Comparison of ENCODE assay signal across 14 cellular contexts in the genomic region with DNA sequence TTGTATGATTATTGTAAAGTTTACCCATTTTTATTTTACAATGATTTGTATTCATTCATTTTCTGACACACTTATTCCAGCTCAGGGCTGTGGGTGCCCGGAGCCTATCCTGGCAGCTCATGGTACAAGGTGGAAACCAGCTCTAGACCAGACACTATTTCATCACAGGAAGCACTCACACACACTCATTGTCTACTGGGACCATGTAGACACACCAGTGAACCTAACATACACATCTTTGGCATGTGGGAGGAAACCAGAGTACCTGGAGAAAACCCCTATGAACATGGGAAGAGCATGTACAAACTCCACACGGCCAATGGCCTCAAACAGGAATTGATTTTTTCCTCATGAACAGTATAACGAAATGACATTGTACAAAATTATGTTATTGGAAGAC. TPM values are rescaled to one million over a fixed set of nuclear protein-coding genes. Genes with fewer than 3 reads are reported as not detected.
DNase-seq lines count a peak whose midpoint lies in the region; ATAC-seq and TF ChIP-seq lines count a peak whose summit lies in the region.
"Had no signal": no experiment of that assay in that cellular context is flagged by ENCODE, and none has a peak within 500 bp of the region (broad histone marks: within the 10 kb centered on the region; RNA-seq: fewer than 3 reads in every experiment).

No MANE protein-coding gene starts in this region.

- H3K9me3 Mint-ChIP-seq in MCF 10A (ENCODE audit: unreplicated experiment), result no peaks in the 10 kb centered on the region
- no peaks in the 10 kb centered on the region for H3K9me3 Mint-ChIP-seq in activated naive CD8-positive, alpha-beta T cell treated with anti-CD3 and anti-CD28 coated beads, Interleukin-2, amount 10 ng/mL, durations not matched to agents 7 days and 5 days
- no peaks in the 10 kb centered on the region for H3K9me3 Mint-ChIP-seq in stimulated activated effector memory CD8-positive, alpha-beta T cell treated with anti-CD3 and anti-CD28 coated beads, Interleukin-12 subunit alpha, Interleukin-12 subunit beta, amount 100 ng/mL, for 72 hours
- H3K9me3 Mint-ChIP-seq: central memory CD8-positive, alpha-beta T cell; memory B cell had no signal

- no TSS peak for BruUV-seq in MCF 10A (replicated peaks; lab: Mats Ljungman, UMichigan)

- peaks cover 16% of the 10 kb centered on the region for H3K36me3 Mint-ChIP-seq in MCF 10A (ENCODE audit: insufficient read depth, unreplicated experiment)
- peaks cover 30% of the 10 kb centered on the region for H3K36me3 Mint-ChIP-seq in activated naive CD8-positive, alpha-beta T cell treated with anti-CD3 and anti-CD28 coated beads, Interleukin-2, amount 10 ng/mL, durations not matched to agents 7 days and 5 days
- peaks cover 85% of the 10 kb centered on the region for H3K36me3 Mint-ChIP-seq in stimulated activated effector memory CD8-positive, alpha-beta T cell treated with anti-CD3 and anti-CD28 coated beads, Interleukin-12 subunit alpha, Interleukin-12 subunit beta, amount 100 ng/mL, for 72 hours

- DNase-seq in MCF 10A (ENCODE audit: unreplicated experiment) (peak; percentile 88), breast epithelium (ENCODE audit: low spot score in 2 of 2) (no peak), NB4 (ENCODE audit: low read depth) (peak; percentile 60), DMS79 (lab: John Stamatoyannopoulos, UW) (no peak)
- DNase-seq in activated naive CD8-positive, alpha-beta T cell treated with anti-CD3 and anti-CD28 coated beads, Interleukin-2, amount 10 ng/mL, durations not matched to agents 7 days and 5 days, result no peak
- no peak for DNase-seq in stimulated activated effector memory CD8-positive, alpha-beta T cell treated with anti-CD3 and anti-CD28 coated beads, Interleukin-12 subunit alpha, Interleukin-12 subunit beta, amount 100 ng/mL, for 72 hours (ENCODE audit: low spot score in 2 of 2)
- no peak for DNase-seq in stimulated activated naive CD4-positive, alpha-beta T cell treated with Interleukin-2 at 50 U/mL for 16 hours (lab: John Stamatoyannopoulos, UW)
- DNase-seq: heart left ventricle, NCI-H146 had no signal

- H3K36me3 ChIP-seq in breast epithelium, result no peaks in the 10 kb centered on the region
- H3K36me3 ChIP-seq: heart left ventricle had no signal

- TF ChIP-seq CTCF in MCF 10A (IDR thresholded peaks at IDR 0.05; ENCODE audit: unreplicated experiment) (no peak), breast epithelium (IDR thresholded peaks at IDR 0.05) (no peak), NB4 (IDR thresholded peaks at IDR 0.05; ENCODE audit: low read depth, low read length) (no peak)

- ATAC-seq in activated naive CD8-positive, alpha-beta T cell treated with anti-CD3 and anti-CD28 coated beads, Interleukin-2, amount 10 ng/mL, durations not matched to agents 7 days and 5 days (ENCODE audit: low read depth), result no peak
- ATAC-seq in stimulated activated effector memory CD8-positive, alpha-beta T cell treated with anti-CD3 and anti-CD28 coated beads, Interleukin-12 subunit alpha, Interleukin-12 subunit beta, amount 100 ng/mL, for 72 hours, result no peak
- no peak for ATAC-seq in HG02588 (IDR thresholded peaks at IDR 0.05; ENCODE audit: unreplicated experiment)
- ATAC-seq: heart left ventricle had no signal

- H3K4me3 ChIP-seq in breast epithelium, result no peak overlapping the region
- H3K4me3 ChIP-seq in NB4 (ENCODE audit: low read depth, low read length), result peak overlapping the region; percentile 98

- peaks cover 0 to 5% of the 10 kb centered on the region in 2 donors for H3K4me1 ChIP-seq in breast epithelium

- intact Hi-C loops in MCF 10A (cut with micrococcal nuclease), result loop anchor here (10.0 kb wide), 1 partner anchor 567 kb away; the partner anchor contains the start of gene ATF3
- intact Hi-C loops in breast epithelium (cut with DNase I; ENCODE audit: low total_unique reads), result no loop called here

- CTCF ChIA-PET in MCF 10A (lab: Yijun Ruan, JAX), result interaction anchor here (0.9 to 13.7 kb wide), 11 partner anchors 11 to 419 kb away, joined by 4 to 332 read pairs (median 42); partner anchors contain the start of gene NEK2

- POLR2A ChIA-PET in MCF 10A (lab: Yijun Ruan, JAX), result interaction anchor here (0.7 to 17.8 kb wide), 12 partner anchors 9 to 432 kb away, joined by 3 to 385 read pairs (median 4); partner anchors contain the start of genes NENF and PPP2R5A
- POLR2A ChIA-PET in activated naive CD8-positive, alpha-beta T cell treated with anti-CD3 and anti-CD28 coated beads, Interleukin-2, amount 10 ng/mL, durations not matched to agents 7 days and 5 days (lab: Charles Lee), result no interaction called here

- H3K27me3 Mint-ChIP-seq in MCF 10A (ENCODE audit: insufficient read depth, unreplicated experiment), result no peaks in the 10 kb centered on the region
- H3K27me3 Mint-ChIP-seq in activated naive CD8-positive, alpha-beta T cell treated with anti-CD3 and anti-CD28 coated beads, Interleukin-2, amount 10 ng/mL, durations not matched to agents 7 days and 5 days, result no peaks in the 10 kb centered on the region
- H3K27me3 Mint-ChIP-seq: central memory CD8-positive, alpha-beta T cell; memory B cell had no signal

- peak overlapping the region; percentile 89 for H3K27ac Mint-ChIP-seq in MCF 10A (ENCODE audit: low read depth, unreplicated experiment)
- H3K27ac Mint-ChIP-seq in activated naive CD8-positive, alpha-beta T cell treated with anti-CD3 and anti-CD28 coated beads, Interleukin-2, amount 10 ng/mL, durations not matched to agents 7 days and 5 days, result peak overlapping the region; percentile 10
- H3K27ac Mint-ChIP-seq in stimulated activated effector memory CD8-positive, alpha-beta T cell treated with anti-CD3 and anti-CD28 coated beads, Interleukin-12 subunit alpha, Interleukin-12 subunit beta, amount 100 ng/mL, for 72 hours, result peak overlapping the region; percentile 27
- H3K27ac Mint-ChIP-seq: memory B cell had no signal

- no peak for TF ChIP-seq POLR2A in breast epithelium (IDR thresholded peaks at IDR 0.05)
- TF ChIP-seq POLR2A in NB4 (IDR thresholded peaks at IDR 0.05; ENCODE audit: extremely low read depth, insufficient read length), result no peak

- H3K27me3 ChIP-seq in breast epithelium, result no peaks in the 10 kb centered on the region
- H3K27me3 ChIP-seq: heart left ventricle, SJSA1 had no signal

- H3K27ac ChIP-seq in breast epithelium, result no peak overlapping the region
- H3K27ac ChIP-seq: C4-2B, heart left ventricle, SJSA1 had no signal

- H3K4me3 Mint-ChIP-seq in MCF 10A (ENCODE audit: unreplicated experiment), result peak overlapping the region; percentile 28
- H3K4me3 Mint-ChIP-seq in activated naive CD8-positive, alpha-beta T cell treated with anti-CD3 and anti-CD28 coated beads, Interleukin-2, amount 10 ng/mL, durations not matched to agents 7 days and 5 days, result peak overlapping the region; percentile 90
- peak overlapping the region; percentile 82 for H3K4me3 Mint-ChIP-seq in stimulated activated effector memory CD8-positive, alpha-beta T cell treated with anti-CD3 and anti-CD28 coated beads, Interleukin-12 subunit alpha, Interleukin-12 subunit beta, amount 100 ng/mL, for 72 hours

- H3K9me3 ChIP-seq in breast epithelium, result no peaks in the 10 kb centered on the region
- H3K9me3 ChIP-seq: heart left ventricle, SJSA1 had no signal

- H3K4me1 Mint-ChIP-seq in MCF 10A (ENCODE audit: insufficient read depth, unreplicated experiment), result peaks cover 58% of the 10 kb centered on the region
- peaks cover 46% of the 10 kb centered on the region for H3K4me1 Mint-ChIP-seq in activated naive CD8-positive, alpha-beta T cell treated with anti-CD3 and anti-CD28 coated beads, Interleukin-2, amount 10 ng/mL, durations not matched to agents 7 days and 5 days
- peaks cover 33% of the 10 kb centered on the region for H3K4me1 Mint-ChIP-seq in stimulated activated effector memory CD8-positive, alpha-beta T cell treated with anti-CD3 and anti-CD28 coated beads, Interleukin-12 subunit alpha, Interleukin-12 subunit beta, amount 100 ng/mL, for 72 hours

RNA-seq across cellular contexts. Expression of gene DTL, which starts 2.4 kb away (rescaled TPM):
- total RNA-seq in MCF 10A (2022) (20.2 and 34.4 TPM in 2 replicates), breast epithelium (under 1 TPM; 0.29 to 0.80 (median 0.66) TPM)
- 10 to 100 TPM; 49.7 to 54.7 TPM for total RNA-seq in activated naive CD8-positive, alpha-beta T cell treated with anti-CD3 and anti-CD28 coated beads, Interleukin-2, amount 10 ng/mL, durations not matched to agents 7 days and 5 days

RNA-seq across cellular contexts. Expression of gene INTS7, which starts 2.5 kb away (rescaled TPM):
- 50.0 and 62.3 TPM in 2 replicates for total RNA-seq in MCF 10A (2022)
- 10 to 100 TPM in 2 of 3 donors, 1 to 10 TPM in 1; 6.6 to 16.7 (median 10.8) TPM for total RNA-seq in breast epithelium
- 10 to 100 TPM; 22.6 to 23.0 TPM for total RNA-seq in activated naive CD8-positive, alpha-beta T cell treated with anti-CD3 and anti-CD28 coated beads, Interleukin-2, amount 10 ng/mL, durations not matched to agents 7 days and 5 days

Comparison
In these comparisons a context has a peak if more than half of its experiments do, and no peak if none do; other contexts are left out.
1. DNase-seq: peak in MCF 10A (single experiment) and NB4 (single experiment); none in breast epithelium (0 of 2), activated naive CD8-positive, alpha-beta T cell treated with anti-CD3 and anti-CD28 coated beads, Interleukin-2, amount 10 ng/mL, durations not matched to agents 7 days and 5 days (single experiment), stimulated activated effector memory CD8-positive, alpha-beta T cell treated with anti-CD3 and anti-CD28 coated beads, Interleukin-12 subunit alpha, Interleukin-12 subunit beta, amount 100 ng/mL, for 72 hours (0 of 2), stimulated activated naive CD4-positive, alpha-beta T cell treated with Interleukin-2 at 50 U/mL for 16 hours (single experiment) and DMS79 (single experiment).
2. RNA of gene DTL, which starts 2.4 kb away (total RNA-seq): 49.7 to 54.7 TPM in activated naive CD8-positive, alpha-beta T cell treated with anti-CD3 and anti-CD28 coated beads, Interleukin-2, amount 10 ng/mL, durations not matched to agents 7 days and 5 days and 20.2 to 34.4 TPM in MCF 10A; 0.29 to 0.80 TPM in breast epithelium; every median in the first group is over 10 times any median in the second.
3. H3K27ac Mint-ChIP-seq: peak in every context shown above with its lines; median percentile 89 in MCF 10A; 27 in stimulated activated effector memory CD8-positive, alpha-beta T cell treated with anti-CD3 and anti-CD28 coated beads, Interleukin-12 subunit alpha, Interleukin-12 subunit beta, amount 100 ng/mL, for 72 hours; 10 in activated naive CD8-positive, alpha-beta T cell treated with anti-CD3 and anti-CD28 coated beads, Interleukin-2, amount 10 ng/mL, durations not matched to agents 7 days and 5 days.
4. H3K4me3 Mint-ChIP-seq: peak in every context shown above with its lines; median percentile 90 in activated naive CD8-positive, alpha-beta T cell treated with anti-CD3 and anti-CD28 coated beads, Interleukin-2, amount 10 ng/mL, durations not matched to agents 7 days and 5 days; 82 in stimulated activated effector memory CD8-positive, alpha-beta T cell treated with anti-CD3 and anti-CD28 coated beads, Interleukin-12 subunit alpha, Interleukin-12 subunit beta, amount 100 ng/mL, for 72 hours; 28 in MCF 10A.